ENCODE assay signal across 8 cellular contexts in genomic region chr1:39205102-39205780, GRCh38. TPM values are rescaled to one million over a fixed set of nuclear protein-coding genes. Genes with fewer than 3 reads are reported as not detected.
DNase-seq lines count a peak whose midpoint lies in the region; ATAC-seq and TF ChIP-seq lines count a peak whose summit lies in the region.

No MANE protein-coding gene starts in this region.

- H3K36me3 ChIP-seq in MM.1S (replicated peaks; ENCODE audit: insufficient read depth, low read length) (no peaks in the 10 kb centered on the region), stomach smooth muscle (ENCODE audit: control insufficient read depth in 2 of 2, insufficient read depth in 2 of 2, low read length in 2 of 2) (no peaks in the 10 kb centered on the region)

- H3K27ac ChIP-seq in MM.1S (ENCODE audit: low read length): peak overlapping the region; percentile 88
- peak overlapping the region; percentile 98 for H3K27ac ChIP-seq in stomach smooth muscle (ENCODE audit: low read length)

- peak overlapping the region; percentile 1 to 95 (median 78) for H3K27ac Mint-ChIP-seq in naive B cell

- peak overlapping the region; percentile 68 for H3K9ac ChIP-seq in MM.1S (ENCODE audit: low read length)
- peak overlapping the region; percentile 78 to 95 for H3K9ac ChIP-seq in stomach smooth muscle (ENCODE audit: low read length in 2 of 2)

- H3K4me3 ChIP-seq in MM.1S (ENCODE audit: low read length) (peak overlapping the region; percentile 72), epithelial cell of proximal tubule (ENCODE audit: low read depth, low read length) (peak overlapping the region; percentile 31), stomach smooth muscle (ENCODE audit: low read length in 2 of 2) (peak overlapping the region; percentile 79 to 91)

- H3K27me3 Mint-ChIP-seq in naive B cell: no peaks in the 10 kb centered on the region

- ATAC-seq in naive B cell (ENCODE audit: low read depth in 2 of 2) (peak; percentile 64 to 70), GM21619 (IDR thresholded peaks at IDR 0.05; ENCODE audit: unreplicated experiment) (no peak)

- peaks cover 27 to 33% (median 33%) of the 10 kb centered on the region in 3 donors for H3K4me1 Mint-ChIP-seq in naive B cell

- no peaks in the 10 kb centered on the region for H3K36me3 Mint-ChIP-seq in naive B cell

- H3K79me2 ChIP-seq in MM.1S (ENCODE audit: low read length): peaks cover 48% of the 10 kb centered on the region

- H2AFZ ChIP-seq in MM.1S (ENCODE audit: low read length): peak overlapping the region; percentile 58

- TF ChIP-seq CTCF in MM.1S (IDR thresholded peaks at IDR 0.05; ENCODE audit: low read length): no peak
- TF ChIP-seq CTCF in epithelial cell of proximal tubule (conservative IDR thresholded peaks at IDR 0.05; ENCODE audit: low read depth, low read length): no peak

- no peaks in the 10 kb centered on the region for H4K20me1 ChIP-seq in MM.1S (ENCODE audit: insufficient read depth, low read length)

- no peaks in the 10 kb centered on the region for H3K9me2 ChIP-seq in MM.1S (replicated peaks; ENCODE audit: insufficient read depth, low read length)

- H3K4me1 ChIP-seq in MM.1S (ENCODE audit: low read length) (peaks cover 11% of the 10 kb centered on the region; the same call in 1 of the 2 replicates), stomach smooth muscle (ENCODE audit: control insufficient read depth, insufficient read depth, low read length) (peaks cover 22% of the 10 kb centered on the region)

- H3K9me3 ChIP-seq in MM.1S (replicated peaks; ENCODE audit: insufficient read depth, low read length) (no peaks in the 10 kb centered on the region), stomach smooth muscle (ENCODE audit: control insufficient read depth in 2 of 2, low read length in 2 of 2) (no peaks in the 10 kb centered on the region)

- H3K4me2 ChIP-seq in MM.1S (ENCODE audit: low read depth, low read length): peak overlapping the region; percentile 61

- peaks cover 22% of the 10 kb centered on the region for H3F3A ChIP-seq in MM.1S (ENCODE audit: insufficient read depth, low read length)

- H3K27me3 ChIP-seq in MM.1S (replicated peaks; ENCODE audit: insufficient read depth, low read length): no peaks in the 10 kb centered on the region
- no peaks in the 10 kb centered on the region for H3K27me3 ChIP-seq in stomach smooth muscle (ENCODE audit: control insufficient read depth in 1 of 2, insufficient read depth in 2 of 2, low read length in 2 of 2)

- H3K4me3 Mint-ChIP-seq in naive B cell: peak overlapping the region; percentile 61 to 96 (median 82)

- DNase-seq in EH (ENCODE audit: low read depth) (peak; percentile 94), MM.1S (peak; percentile 83), epithelial cell of proximal tubule (ENCODE audit: low read depth) (no peak), naive B cell (no peak), OCI-M2 (lab: John Stamatoyannopoulos, UW; ENCODE audit: unreplicated experiment) (no peak)
- DNase-seq in activated CD8-positive, alpha-beta memory T cell treated with anti-CD3 and anti-CD28 coated beads, Interleukin-2, amount 50 U/mL, for 4 hours: peak; percentile 66

- H3K9me3 Mint-ChIP-seq in naive B cell: no peaks in the 10 kb centered on the region

RNA-seq across cellular contexts. Expression of gene MACF1, which starts 0.7 kb away (rescaled TPM):
- total RNA-seq in epithelial cell of proximal tubule: 185 and 296 TPM in 2 replicates
- polyA plus RNA-seq in naive B cell (ENCODE audit: low read depth in 6 of 6): 10 to 100 TPM in 5 of 6 donors, 1 to 10 TPM in 1; 9.1 to 96.3 (median 29.5) TPM

Comparison
In these comparisons a context has a peak if more than half of its experiments do, and no peak if none do; other contexts are left out.
1. DNase-seq: peak in EH (single experiment), MM.1S (single experiment) and activated CD8-positive, alpha-beta memory T cell treated with anti-CD3 and anti-CD28 coated beads, Interleukin-2, amount 50 U/mL, for 4 hours (single experiment); none in epithelial cell of proximal tubule (single experiment), naive B cell (single experiment) and OCI-M2 (single experiment).
2. H3K4me3 ChIP-seq: peak in every context shown above with its lines; median percentile 85 in stomach smooth muscle; 72 in MM.1S; 31 in epithelial cell of proximal tubule.